Comparison of ENCODE assay signal across 8 cellular contexts in genomic region chr19:47112166-47112663, GRCh38.
A peak's percentile ranks its signal among the peaks of the same experiment; 100 is the strongest.
DNase-seq lines count a peak whose midpoint lies in the region; ATAC-seq and TF ChIP-seq lines count a peak whose summit lies in the region.

No MANE protein-coding gene starts in this region.

- peaks cover 36% of the 10 kb centered on the region for H3K4me1 ChIP-seq in ES-I3 (ENCODE audit: insufficient read depth, low read length)

- peak overlapping the region; percentile 86 to 90 for H3K4me3 ChIP-seq in cardiac fibroblast (replicated peaks in 1 of 2; ENCODE audit: low read depth in 2 of 2, low read length in 2 of 2)

- no peaks in the 10 kb centered on the region for H3K9me3 ChIP-seq in ES-I3 (ENCODE audit: control insufficient read depth, insufficient read depth, low read length)

- peak; percentile 72 for DNase-seq in NCI-H2171 treated with DMSO at 0.1 percent for 48 hours (lab: John Stamatoyannopoulos, UW)
- peak; percentile 71 to 88 (median 78) for DNase-seq in activated CD4-positive, CD25-positive, alpha-beta regulatory T cell (lab: John Stamatoyannopoulos, UW)
- DNase-seq in cardiac fibroblast (ENCODE audit: low read depth in 2 of 2) = peak; percentile 88 to 94
- peak; percentile 92 for DNase-seq in islet precursor cell
- peak; percentile 84 for DNase-seq in stimulated activated CD4-positive, alpha-beta T cell treated with anti-CD3 and anti-CD28 coated beads, Interleukin-12 subunit alpha, Interleukin-12 subunit beta, amount 100 ng/mL, for 4 hours

- peak overlapping the region; percentile 90 for H3K9ac ChIP-seq in ES-I3 (ENCODE audit: low read depth, low read length)

- no peak for TF ChIP-seq CTCF in cardiac fibroblast (IDR thresholded peaks at IDR 0.05; ENCODE audit: low read depth, low read length)

- H3K36me3 ChIP-seq in ES-I3 (ENCODE audit: insufficient read depth, low read length) = peaks cover 7% of the 10 kb centered on the region; the same call in 1 of the 2 replicates

- peak; percentile 22 for ATAC-seq in HG02840 (IDR thresholded peaks at IDR 0.05; ENCODE audit: low FRiP score, unreplicated experiment)
- ATAC-seq in GM21367 (IDR thresholded peaks at IDR 0.05; ENCODE audit: unreplicated experiment) = no peak
